ENCODE assay signal across 21 cellular contexts in the genomic region with DNA sequence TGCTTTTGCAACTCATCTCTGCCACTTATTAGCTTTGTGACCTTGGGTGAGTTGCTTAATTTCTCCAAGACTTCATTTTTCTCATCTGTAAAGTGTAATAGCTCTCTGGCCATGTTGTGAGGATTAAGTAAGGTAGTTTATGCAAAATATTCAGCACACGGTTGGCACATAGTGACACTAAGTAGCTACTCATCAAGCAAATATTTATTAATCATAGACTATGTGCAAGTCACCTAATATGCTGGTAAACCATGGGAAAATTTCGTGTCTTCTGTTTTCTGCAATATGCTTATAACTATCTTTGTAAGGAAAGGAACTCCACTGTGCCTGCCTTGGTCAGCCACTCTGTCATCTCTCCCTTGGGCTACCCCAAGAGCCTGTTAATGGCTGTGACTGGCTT.
"Had no signal": no experiment of that assay in that cellular context is flagged by ENCODE, and none has a peak within 500 bp of the region (broad histone marks: within the 10 kb centered on the region; RNA-seq: fewer than 3 reads in every experiment).

No MANE protein-coding gene starts in this region.

- H3K9me3 ChIP-seq: adrenal gland, heart right ventricle, right atrium auricular region, tibial artery had no signal

- ATAC-seq: heart right ventricle had no signal

- FAIRE-seq: colon, urothelium cell line had no signal

- H3K4me3 Mint-ChIP-seq: activated naive CD4-positive, alpha-beta T cell treated with anti-CD3 and anti-CD28 coated beads, Interleukin-2, amount 50 U/mL, for 24 hours; immature natural killer cell; memory B cell; neural crest cell; T-helper 1 cell treated with Interleukin-12 subunit alpha and Interleukin-12 subunit beta and Interleukin-4 antibody, amounts not matched to agents 30 μg/mL and 1 μg/mL, for 36 hours had no signal

- H3K27ac ChIP-seq: adrenal gland, dorsolateral prefrontal cortex, epithelial cell of prostate, heart right ventricle, right atrium auricular region, tibial artery, VCaP had no signal

- DNase-seq: activated CD4-positive, CD25-positive, alpha-beta regulatory T cell treated with anti-CD3 and anti-CD28 coated beads, Interleukin-2, amount 50 U/mL, for 72 hours; activated gamma-delta T cell; caudate nucleus; dorsolateral prefrontal cortex; heart right ventricle; immature natural killer cell; stimulated activated CD4-positive, alpha-beta T cell treated with anti-CD3 and anti-CD28 coated beads, Interleukin-2, amount 100 ng/mL, for 24 hours; stimulated activated naive CD4-positive, alpha-beta T cell treated with Interleukin-2 at 50 U/mL for 16 hours; substantia nigra; tibial artery had no signal

- H3K36me3 Mint-ChIP-seq: activated naive CD4-positive, alpha-beta T cell treated with anti-CD3 and anti-CD28 coated beads, Interleukin-2, amount 50 U/mL, for 24 hours had no signal

- H3K9me3 Mint-ChIP-seq: activated naive CD4-positive, alpha-beta T cell treated with anti-CD3 and anti-CD28 coated beads, Interleukin-2, amount 50 U/mL, for 24 hours; immature natural killer cell; T-helper 1 cell treated with Interleukin-12 subunit alpha and Interleukin-12 subunit beta and Interleukin-4 antibody, amounts not matched to agents 30 μg/mL and 1 μg/mL, for 36 hours had no signal

- H3K4me3 ChIP-seq: adrenal gland, dorsolateral prefrontal cortex, heart right ventricle, right atrium auricular region, tibial artery had no signal

- H3K27ac Mint-ChIP-seq: activated naive CD4-positive, alpha-beta T cell treated with anti-CD3 and anti-CD28 coated beads, Interleukin-2, amount 50 U/mL, for 24 hours; immature natural killer cell; memory B cell; progenitor cell of endocrine pancreas; T-helper 1 cell treated with Interleukin-12 subunit alpha and Interleukin-12 subunit beta and Interleukin-4 antibody, amounts not matched to agents 30 μg/mL and 1 μg/mL, for 36 hours had no signal

- H3K4me1 ChIP-seq: adrenal gland, right atrium auricular region, tibial artery had no signal

- H3K36me3 ChIP-seq: adrenal gland, heart right ventricle, right atrium auricular region, tibial artery had no signal

- H3K27me3 ChIP-seq: adrenal gland, dorsolateral prefrontal cortex, right atrium auricular region, tibial artery had no signal
